9 cellular contexts compared by ENCODE assay signal in genomic region chr13:27607125-27607524, GRCh38. TPM values are rescaled to one million over a fixed set of nuclear protein-coding genes. Genes with fewer than 3 reads are reported as not detected.
DNase-seq lines count a peak whose midpoint lies in the region; ATAC-seq, FAIRE-seq and TF ChIP-seq lines count a peak whose summit lies in the region.
"Had no signal": no experiment of that assay in that cellular context is flagged by ENCODE, and none has a peak within 500 bp of the region (broad histone marks: within the 10 kb centered on the region; RNA-seq: fewer than 3 reads in every experiment).

No MANE protein-coding gene starts in this region.

- no peak for ATAC-seq in HG03342 (IDR thresholded peaks at IDR 0.05; ENCODE audit: unreplicated experiment)
- ATAC-seq: activated naive CD4-positive, alpha-beta T cell treated with anti-CD3 and anti-CD28 coated beads, Interleukin-2, amount 50 U/mL, for 72 hours had no signal

- no peaks in the 10 kb centered on the region for H3K9me3 ChIP-seq in endothelial cell of umbilical vein (replicated peaks; ENCODE audit: control insufficient read depth, insufficient read depth, low read length)

- H2AFZ ChIP-seq in endothelial cell of umbilical vein (ENCODE audit: low read depth, low read length) = no peak overlapping the region

- dilution Hi-C loops in endothelial cell of umbilical vein (cut with MboI; ENCODE audit: extremely low pct_ligation_motif_present, low sequenced_read_pairs) = no loop called here

- H3K4me1 ChIP-seq in endothelial cell of umbilical vein (ENCODE audit: control insufficient read depth, extremely low read depth, insufficient read depth, low read length) = peaks cover 16% of the 10 kb centered on the region

- H3K36me3 Mint-ChIP-seq in mesothelial cell of epicardium = peaks cover 4% of the 10 kb centered on the region
- H3K36me3 Mint-ChIP-seq in activated CD4-positive, alpha-beta T cell treated with anti-CD3 and anti-CD28 coated beads, Interleukin-2, amount 10 ng/mL, durations not matched to agents 24 days and 14 days (ENCODE audit: low read depth) = peaks cover under 1% of the 10 kb centered on the region
- H3K36me3 Mint-ChIP-seq: activated naive CD4-positive, alpha-beta T cell treated with anti-CD3 and anti-CD28 coated beads, Interleukin-2, amount 50 U/mL, for 72 hours had no signal

- POLR2A ChIA-PET in endothelial cell of umbilical vein (lab: Charles Lee) = no interaction called here

- H3K9ac ChIP-seq in endothelial cell of umbilical vein (replicated peaks; ENCODE audit: extremely low read depth, insufficient read depth, low read length) = no peak overlapping the region

- no TSS peak for BruUV-seq in endothelial cell of umbilical vein (replicated peaks; lab: Mats Ljungman, UMichigan)

- H3K4me2 ChIP-seq in endothelial cell of umbilical vein (ENCODE audit: insufficient read depth, low read length) = peak overlapping the region; percentile 67

- TF ChIP-seq CTCF in NB4 (IDR thresholded peaks at IDR 0.05; ENCODE audit: low read depth, low read length) = no peak
- no peak for TF ChIP-seq CTCF in endothelial cell of umbilical vein (IDR thresholded peaks at IDR 0.05; ENCODE audit: extremely low read depth in 1 of 2, insufficient read depth in 1 of 2, low read depth in 1 of 2, low read length in 2 of 2)
- no peak for TF ChIP-seq CTCF in mesothelial cell of epicardium (IDR thresholded peaks at IDR 0.05; ENCODE audit: unreplicated experiment)

- H3K9me1 ChIP-seq in endothelial cell of umbilical vein (replicated peaks; ENCODE audit: control insufficient read depth, extremely low read depth, insufficient read depth, low read length) = no peaks in the 10 kb centered on the region

- peaks cover 56% of the 10 kb centered on the region for H3K79me2 ChIP-seq in endothelial cell of umbilical vein (ENCODE audit: control insufficient read depth, insufficient read depth, low read length)

- intact Hi-C loops in endothelial cell of umbilical vein (cut with micrococcal nuclease) = loop anchor here (1.0 kb wide), 1 partner anchor 12 kb away; no protein-coding TSS in a partner anchor
- intact Hi-C loops in activated CD4-positive, alpha-beta T cell treated with anti-CD3 and anti-CD28 coated beads, Interleukin-2, amount 10 ng/mL, durations not matched to agents 24 days and 14 days (cut with micrococcal nuclease) = no loop called here
- intact Hi-C loops in posterior cingulate gyrus (cut with DNase I) = no loop called here

- peak overlapping the region; percentile 3 for H3K27ac Mint-ChIP-seq in mesothelial cell of epicardium
- H3K27ac Mint-ChIP-seq in activated CD4-positive, alpha-beta T cell treated with anti-CD3 and anti-CD28 coated beads, Interleukin-2, amount 10 ng/mL, durations not matched to agents 24 days and 14 days = no peak overlapping the region
- H3K27ac Mint-ChIP-seq: activated naive CD4-positive, alpha-beta T cell treated with anti-CD3 and anti-CD28 coated beads, Interleukin-2, amount 50 U/mL, for 72 hours had no signal

- H3K27ac ChIP-seq in endothelial cell of umbilical vein (ENCODE audit: insufficient read depth, low read depth, low read length) = peak overlapping the region; percentile 39

- peaks cover 41% of the 10 kb centered on the region for H3K4me1 Mint-ChIP-seq in mesothelial cell of epicardium
- H3K4me1 Mint-ChIP-seq in activated CD4-positive, alpha-beta T cell treated with anti-CD3 and anti-CD28 coated beads, Interleukin-2, amount 10 ng/mL, durations not matched to agents 24 days and 14 days = peaks cover 8% of the 10 kb centered on the region

- TF ChIP-seq POLR2A in NB4 (IDR thresholded peaks at IDR 0.05; ENCODE audit: extremely low read depth, insufficient read length) (no peak), endothelial cell of umbilical vein (IDR thresholded peaks at IDR 0.05; ENCODE audit: low read depth, low read length) (no peak)

- no peaks in the 10 kb centered on the region for H4K20me1 ChIP-seq in endothelial cell of umbilical vein (replicated peaks; ENCODE audit: control insufficient read depth, extremely low read depth, insufficient read depth, low read length)

- peaks cover 8% of the 10 kb centered on the region for H3K9me3 Mint-ChIP-seq in mesothelial cell of epicardium
- no peaks in the 10 kb centered on the region for H3K9me3 Mint-ChIP-seq in activated CD4-positive, alpha-beta T cell treated with anti-CD3 and anti-CD28 coated beads, Interleukin-2, amount 10 ng/mL, durations not matched to agents 24 days and 14 days

- FAIRE-seq in endothelial cell of umbilical vein (lab: Jason Lieb, UNC) = peak; percentile 67

- H3K4me3 ChIP-seq in NB4 (ENCODE audit: low read depth, low read length) = no peak overlapping the region
- H3K4me3 ChIP-seq in endothelial cell of umbilical vein (replicated peaks in 1 of 3; ENCODE audit: insufficient read depth in 1 of 3, low read depth in 1 of 3, low read length in 3 of 3) = no peak overlapping the region

- H3K4me3 Mint-ChIP-seq in mesothelial cell of epicardium = no peak overlapping the region
- no peak overlapping the region for H3K4me3 Mint-ChIP-seq in activated CD4-positive, alpha-beta T cell treated with anti-CD3 and anti-CD28 coated beads, Interleukin-2, amount 10 ng/mL, durations not matched to agents 24 days and 14 days

- DNase-seq in CD1c-positive myeloid dendritic cell (ENCODE audit: extremely low spot score) (peak; percentile 25), NB4 (ENCODE audit: low read depth) (peak; percentile 35), endothelial cell of umbilical vein (ENCODE audit: low read depth, low spot score) (peak; percentile 85), mesothelial cell of epicardium (ENCODE audit: low spot score in 2 of 2, unreplicated experiment in 2 of 2) (no peak), iPS-NIHi7 (ENCODE audit: extremely low spot score) (no peak), posterior cingulate gyrus (no peak)
- no peak for DNase-seq in activated CD4-positive, alpha-beta T cell treated with anti-CD3 and anti-CD28 coated beads, Interleukin-2, amount 10 ng/mL, durations not matched to agents 24 days and 14 days

- CTCF ChIA-PET in endothelial cell of umbilical vein (lab: Charles Lee) = interaction anchor here (1.4 to 3.9 kb wide), 3 partner anchors 9 to 219 kb away, joined by 3 to 27 read pairs (median 3); partner anchors contain the start of gene LNX2

- no peaks in the 10 kb centered on the region for H3K36me3 ChIP-seq in endothelial cell of umbilical vein (ENCODE audit: control insufficient read depth in 2 of 2, extremely low read depth in 1 of 2, insufficient read depth in 2 of 2, low read length in 2 of 2)

- no peaks in the 10 kb centered on the region for H3K27me3 ChIP-seq in endothelial cell of umbilical vein (ENCODE audit: control insufficient read depth in 2 of 2, insufficient read depth in 2 of 2, low read length in 2 of 2)

- H3K27me3 Mint-ChIP-seq in mesothelial cell of epicardium (ENCODE audit: low read depth) = no peaks in the 10 kb centered on the region
- no peaks in the 10 kb centered on the region for H3K27me3 Mint-ChIP-seq in activated CD4-positive, alpha-beta T cell treated with anti-CD3 and anti-CD28 coated beads, Interleukin-2, amount 10 ng/mL, durations not matched to agents 24 days and 14 days

TF ChIP-seq in endothelial cell of umbilical vein, 7 proteins besides CTCF, POLR2A, EP300 and RAD21:
- TF ChIP-seq FOS (IDR thresholded peaks at IDR 0.05; ENCODE audit: borderline replicate concordance, insufficient read depth, low read length) (peak; percentile 77), GATA2 (IDR thresholded peaks at IDR 0.05; ENCODE audit: insufficient read depth, insufficient read length, low read depth, low read length) (no peak), EZH2 (IDR thresholded peaks at IDR 0.05; ENCODE audit: borderline replicate concordance, low read depth, low read length, severe bottlenecking) (no peak), JUN (IDR thresholded peaks at IDR 0.05; ENCODE audit: borderline replicate concordance, insufficient read depth, insufficient read length, low read depth) (peak; percentile 90), POLR2AphosphoS5 (IDR thresholded peaks at IDR 0.05; ENCODE audit: insufficient read depth, low read depth, low read length) (no peak), MYC (IDR thresholded peaks at IDR 0.05; ENCODE audit: low read depth, low read length) (no peak)

RNA-seq across cellular contexts. Expression of gene LNX2, which starts 13.2 kb away (rescaled TPM):
- total RNA-seq in endothelial cell of umbilical vein (9.1 and 9.9 TPM in 2 replicates), mesothelial cell of epicardium (12.8 to 14.4 TPM (median 13.6 TPM) in 3 replicates)
- polyA plus RNA-seq in endothelial cell of umbilical vein = 5.9 and 7.0 TPM in 2 replicates
- 6.4 and 6.8 TPM in 2 replicates for polyA plus RNA-seq in endothelial cell of umbilical vein (2011; cell fraction: cytosol; rRNA removed)
- 7.8 and 9.0 TPM in 2 replicates for polyA plus RNA-seq in endothelial cell of umbilical vein (2011; cell fraction: nucleus; rRNA removed)
- 7.7 and 9.7 TPM in 2 replicates for polyA plus RNA-seq in endothelial cell of umbilical vein (2012)
- polyA minus RNA-seq in endothelial cell of umbilical vein = 19.0 and 19.5 TPM in 2 replicates
- 7.3 TPM for polyA minus RNA-seq in endothelial cell of umbilical vein (2011; cell fraction: cytosol; rRNA and poly(A)+ RNA removed)
- 15.2 and 18.2 TPM in 2 replicates for polyA minus RNA-seq in endothelial cell of umbilical vein (2011; cell fraction: nucleus; rRNA and poly(A)+ RNA removed)
- total RNA-seq in activated CD4-positive, alpha-beta T cell treated with anti-CD3 and anti-CD28 coated beads, Interleukin-2, amount 10 ng/mL, durations not matched to agents 24 days and 14 days = 4.1 and 4.3 TPM in 2 replicates

RNA-seq across cellular contexts. Expression of gene POLR1D, which starts 14.6 kb away (rescaled TPM):
- total RNA-seq in endothelial cell of umbilical vein (104 and 111 TPM in 2 replicates), mesothelial cell of epicardium (119 to 120 TPM (median 120 TPM) in 3 replicates)
- 78.1 and 90.7 TPM in 2 replicates for polyA plus RNA-seq in endothelial cell of umbilical vein
- polyA plus RNA-seq in endothelial cell of umbilical vein (2011; cell fraction: cytosol; rRNA removed) = 121 and 122 TPM in 2 replicates
- 79.7 and 90.2 TPM in 2 replicates for polyA plus RNA-seq in endothelial cell of umbilical vein (2011; cell fraction: nucleus; rRNA removed)
- polyA plus RNA-seq in endothelial cell of umbilical vein (2012) = 139 and 175 TPM in 2 replicates
- 33.9 and 38.6 TPM in 2 replicates for polyA minus RNA-seq in endothelial cell of umbilical vein
- polyA minus RNA-seq in endothelial cell of umbilical vein (2011; cell fraction: cytosol; rRNA and poly(A)+ RNA removed) = 30.8 TPM
- polyA minus RNA-seq in endothelial cell of umbilical vein (2011; cell fraction: nucleus; rRNA and poly(A)+ RNA removed) = 26.5 and 28.6 TPM in 2 replicates
- 134 and 140 TPM in 2 replicates for total RNA-seq in activated CD4-positive, alpha-beta T cell treated with anti-CD3 and anti-CD28 coated beads, Interleukin-2, amount 10 ng/mL, durations not matched to agents 24 days and 14 days

Comparison
In these comparisons a context has a peak if more than half of its experiments do, and no peak if none do; other contexts are left out.
1. DNase-seq: peak in CD1c-positive myeloid dendritic cell (single experiment), NB4 (single experiment) and endothelial cell of umbilical vein (single experiment); none in mesothelial cell of epicardium (0 of 2), activated CD4-positive, alpha-beta T cell treated with anti-CD3 and anti-CD28 coated beads, Interleukin-2, amount 10 ng/mL, durations not matched to agents 24 days and 14 days (single experiment), iPS-NIHi7 (single experiment) and posterior cingulate gyrus (0 of 10).